ENCODE assay signal across 8 cellular contexts in genomic region chr14:101812071-101812470, GRCh38. TPM values are rescaled to one million over a fixed set of nuclear protein-coding genes. Genes with fewer than 3 reads are reported as not detected.
A peak's percentile ranks its signal among the peaks of the same experiment; 100 is the strongest.
DNase-seq lines count a peak whose midpoint lies in the region; ATAC-seq and TF ChIP-seq lines count a peak whose summit lies in the region.

No MANE protein-coding gene starts in this region.

- peaks cover 66% of the 10 kb centered on the region for H3K79me2 ChIP-seq in MM.1S (ENCODE audit: low read length)
- peaks cover 66% of the 10 kb centered on the region for H3K79me2 ChIP-seq in osteoblast (ENCODE audit: insufficient read depth, low read length)

- H3K9ac ChIP-seq in MM.1S (ENCODE audit: low read length) (no peak overlapping the region), colonic mucosa (ENCODE audit: low read depth in 2 of 2, low read length in 2 of 2) (peak overlapping the region in 1 of 2 donors; percentile 73)

- in situ Hi-C loops in HAP-1 (cut with MboI; ENCODE audit: low sequenced_read_pairs) = no loop called here

- peak in 1 of 10 experiments; percentile 37 for DNase-seq in CD4-positive, alpha-beta T cell
- DNase-seq in MM.1S (no peak), colonic mucosa (no peak), osteoblast (ENCODE audit: insufficient read length, low spot score, missing footprints) (no peak), H7 (no peak), HAP-1 (ENCODE audit: low spot score in 2 of 2) (no peak), putamen (ENCODE audit: low spot score) (no peak)

- peaks cover 23% of the 10 kb centered on the region for H3K4me1 ChIP-seq in MM.1S (ENCODE audit: low read length)
- H3K4me1 ChIP-seq in colonic mucosa = peaks cover 17% of the 10 kb centered on the region
- peaks cover 23% of the 10 kb centered on the region for H3K4me1 ChIP-seq in osteoblast (ENCODE audit: insufficient read depth, low read length)
- H3K4me1 ChIP-seq in HAP-1 = peaks cover 17% of the 10 kb centered on the region

- H3K36me3 Mint-ChIP-seq in CD4-positive, alpha-beta T cell (ENCODE audit: low read depth) = peaks cover 63% of the 10 kb centered on the region

- POLR2A ChIA-PET in CD4-positive, alpha-beta T cell (lab: Charles Lee) = interaction anchor here (1.1 to 11.6 kb wide), 8 partner anchors 8 to 105 kb away, joined by 4 to 697 read pairs (median 36); no protein-coding TSS in a partner anchor

- H3K9me3 ChIP-seq in CD4-positive, alpha-beta T cell (ENCODE audit: control insufficient read depth, low read length) = no peaks in the 10 kb centered on the region
- H3K9me3 ChIP-seq in MM.1S (replicated peaks; ENCODE audit: insufficient read depth, low read length) (no peaks in the 10 kb centered on the region), colonic mucosa (no peaks in the 10 kb centered on the region), osteoblast (ENCODE audit: low read depth, low read length) (no peaks in the 10 kb centered on the region), HAP-1 (no peaks in the 10 kb centered on the region)

- H3K9me3 Mint-ChIP-seq in CD4-positive, alpha-beta T cell = no peaks in the 10 kb centered on the region

- H3K4me1 Mint-ChIP-seq in CD4-positive, alpha-beta T cell (ENCODE audit: low read depth) = peaks cover 71% of the 10 kb centered on the region

- H3K4me2 ChIP-seq in MM.1S (ENCODE audit: low read depth, low read length) (peak overlapping the region; percentile 29; the same call in 1 of the 2 replicates), osteoblast (ENCODE audit: insufficient read depth, low read length) (peak overlapping the region; percentile 92)

- no peaks in the 10 kb centered on the region for H3K9me2 ChIP-seq in MM.1S (replicated peaks; ENCODE audit: insufficient read depth, low read length)

- no peaks in the 10 kb centered on the region for H3K27me3 ChIP-seq in CD4-positive, alpha-beta T cell (ENCODE audit: control insufficient read depth, insufficient read depth, low read length)
- H3K27me3 ChIP-seq in MM.1S (replicated peaks; ENCODE audit: insufficient read depth, low read length) (no peaks in the 10 kb centered on the region), colonic mucosa (no peaks in the 10 kb centered on the region), osteoblast (ENCODE audit: insufficient read depth, low read length) (no peaks in the 10 kb centered on the region), H7 (ENCODE audit: control insufficient read depth, insufficient read depth, low read length) (no peaks in the 10 kb centered on the region), HAP-1 (ENCODE audit: low read depth) (no peaks in the 10 kb centered on the region)

- CTCF ChIA-PET in CD4-positive, alpha-beta T cell (lab: Charles Lee) = interaction anchor here (5.9 to 6.1 kb wide), 2 partner anchors 9 to 12 kb away, joined by 27 to 33 read pairs; no protein-coding TSS in a partner anchor

- H3K27ac ChIP-seq in CD4-positive, alpha-beta T cell (ENCODE audit: low read depth, low read length) = peak overlapping the region; percentile 99
- H3K27ac ChIP-seq in MM.1S (ENCODE audit: low read length) (no peak overlapping the region), colonic mucosa (peak overlapping the region; percentile 1), osteoblast (ENCODE audit: low read depth, low read length) (peak overlapping the region; percentile 20)

- H3K36me3 ChIP-seq in MM.1S (replicated peaks; ENCODE audit: insufficient read depth, low read length) = no peaks in the 10 kb centered on the region
- no peaks in the 10 kb centered on the region for H3K36me3 ChIP-seq in colonic mucosa
- peaks cover 8% of the 10 kb centered on the region for H3K36me3 ChIP-seq in osteoblast (ENCODE audit: insufficient read depth, low read length)
- no peaks in the 10 kb centered on the region; the same call in 1 of the 2 replicates for H3K36me3 ChIP-seq in H7 (replicated peaks; ENCODE audit: control insufficient read depth, insufficient read depth, low read length)
- peaks cover 11% of the 10 kb centered on the region for H3K36me3 ChIP-seq in HAP-1 (replicated peaks)

- peaks cover 5% of the 10 kb centered on the region for H3F3A ChIP-seq in MM.1S (ENCODE audit: insufficient read depth, low read length)

- intact Hi-C loops in CD4-positive, alpha-beta T cell (cut with DNase I, micrococcal nuclease) = loop anchor here (5.0 to 10.0 kb wide), 2 partner anchors 35 to 273 kb away; partner anchors contain the start of gene HSP90AA1 (in 1 of the 2)
- intact Hi-C loops in colonic mucosa (cut with DNase I) = no loop called here

- no peaks in the 10 kb centered on the region for H3K27me3 Mint-ChIP-seq in CD4-positive, alpha-beta T cell

- H4K20me1 ChIP-seq in MM.1S (ENCODE audit: insufficient read depth, low read length) (no peaks in the 10 kb centered on the region), osteoblast (ENCODE audit: insufficient read depth, low read length) (peaks cover 39% of the 10 kb centered on the region)

- no peak for TF ChIP-seq CTCF in CD4-positive, alpha-beta T cell (IDR thresholded peaks at IDR 0.05)
- TF ChIP-seq CTCF in MM.1S (IDR thresholded peaks at IDR 0.05; ENCODE audit: low read length) = no peak
- TF ChIP-seq CTCF in colonic mucosa (IDR thresholded peaks at IDR 0.05) = no peak
- TF ChIP-seq CTCF in osteoblast (IDR thresholded peaks at IDR 0.05; ENCODE audit: extremely low read depth, low read depth, low read length) = no peak

- H2AFZ ChIP-seq in MM.1S (ENCODE audit: low read length) (no peak overlapping the region), osteoblast (ENCODE audit: low read length) (no peak overlapping the region)

- ATAC-seq in CD4-positive, alpha-beta T cell (ENCODE audit: poor library complexity) = no peak
- no peak for ATAC-seq in GM21786 (IDR thresholded peaks at IDR 0.05; ENCODE audit: unreplicated experiment)

- H3K4me3 ChIP-seq in MM.1S (ENCODE audit: low read length) (peak overlapping the region; percentile 7; the same call in 1 of the 2 replicates), colonic mucosa (no peak overlapping the region), osteoblast (ENCODE audit: insufficient read depth, low read length) (no peak overlapping the region), H7 (ENCODE audit: insufficient read depth, low read depth, low read length) (no peak overlapping the region), HAP-1 (no peak overlapping the region)

- H3K27ac Mint-ChIP-seq in CD4-positive, alpha-beta T cell = peak overlapping the region; percentile 98

- H3K4me3 Mint-ChIP-seq in CD4-positive, alpha-beta T cell = peak overlapping the region; percentile 94

RNA-seq across cellular contexts. Expression of gene PPP2R5C, which starts 50.6 kb away (rescaled TPM):
- total RNA-seq in CD4-positive, alpha-beta T cell = 100 to 1,000 TPM; 463 to 487 TPM
- total RNA-seq in colonic mucosa = 100 to 1,000 TPM; 146 to 153 TPM
- total RNA-seq in osteoblast = 101 and 111 TPM in 2 replicates
- total RNA-seq in H7 (2014; rRNA removed; shearing (Covaris generic)) = 46.7 and 64.6 TPM in 2 replicates
